8 cellular contexts compared by ENCODE assay signal in genomic region chr15:78149805-78150751, GRCh38. TPM values are rescaled to one million over a fixed set of nuclear protein-coding genes. Genes with fewer than 3 reads are reported as not detected.
DNase-seq lines count a peak whose midpoint lies in the region; ATAC-seq, FAIRE-seq and TF ChIP-seq lines count a peak whose summit lies in the region.

No MANE protein-coding gene starts in this region.

- H3K4me2 ChIP-seq in HCT116 (ENCODE audit: low read length) (peak overlapping the region; percentile 89), OCI-LY3 (ENCODE audit: low read length) (peak overlapping the region; percentile 90)

- TF ChIP-seq POLR2A in HCT116 (IDR thresholded peaks at IDR 0.05; ENCODE audit: borderline replicate concordance, extremely low read depth, insufficient read depth, insufficient read length): no peak

- H3K79me2 ChIP-seq in HCT116 (ENCODE audit: insufficient read depth, low read length) (peaks cover 52% of the 10 kb centered on the region), OCI-LY3 (ENCODE audit: low read length) (peaks cover 58% of the 10 kb centered on the region)

- FAIRE-seq in GM19239 (lab: Jason Lieb, UNC): no peak

- DNase-seq in DMS53 (lab: John Stamatoyannopoulos, UW): peak; percentile 69
- DNase-seq in HCT116 (ENCODE audit: low read depth, low spot score): no peak
- no peak for DNase-seq in effector memory CD4-positive, alpha-beta T cell
- DNase-seq in HCEC 1CT: no peak
- no peak for DNase-seq in effector CD4-positive, alpha-beta T cell
- DNase-seq in GM19239 (ENCODE audit: insufficient read length, low spot score): no peak

- intact Hi-C loops in HCT116 (cut with micrococcal nuclease): no loop called here

- H3K4me1 ChIP-seq in HCT116 (ENCODE audit: control insufficient read depth in 1 of 2, insufficient read depth in 2 of 2, low read length in 2 of 2) (peaks cover 4 to 36% of the 10 kb centered on the region in 2 experiments; a peak in 3 of 4 replicates), OCI-LY3 (ENCODE audit: low read length) (peaks cover 33% of the 10 kb centered on the region), muscle layer of colon (ENCODE audit: insufficient read depth, low read length) (peaks cover 28% of the 10 kb centered on the region)
- peaks cover 14% of the 10 kb centered on the region for H3K4me1 ChIP-seq in effector memory CD4-positive, alpha-beta T cell (ENCODE audit: control insufficient read depth, insufficient read depth, low read length, poor library complexity, severe bottlenecking)

- BruUV-seq in HCT116 (replicated peaks; lab: Mats Ljungman, UMichigan): no TSS peak

- RAD21 ChIA-PET in HCT116 (lab: Charles Lee; ENCODE audit: low non-redundant PET in 1 of 2, low total read pairs in 2 of 2, uncharacterized antibody in 2 of 2, unreplicated experiment in 2 of 2): no interaction called here

- no peaks in the 10 kb centered on the region for H4K20me1 ChIP-seq in HCT116 (ENCODE audit: insufficient read depth)
- H4K20me1 ChIP-seq in OCI-LY3 (ENCODE audit: insufficient read depth, low read length): peaks cover 26% of the 10 kb centered on the region

- TF ChIP-seq CTCF in HCT116 (IDR thresholded peaks at IDR 0.05 in 2 of 3, conservative IDR thresholded peaks at IDR 0.05 in 1 of 3; ENCODE audit: borderline replicate concordance in 1 of 3, insufficient read depth in 1 of 3, low read depth in 2 of 3, low read length in 2 of 3) (no peak), OCI-LY3 (IDR thresholded peaks at IDR 0.05; ENCODE audit: low read depth, low read length) (no peak)

- H3K27me3 ChIP-seq in HCT116 (ENCODE audit: insufficient read depth, low read length): no peaks in the 10 kb centered on the region
- no peaks in the 10 kb centered on the region for H3K27me3 ChIP-seq in OCI-LY3 (ENCODE audit: low read depth, low read length)
- no peaks in the 10 kb centered on the region for H3K27me3 ChIP-seq in effector memory CD4-positive, alpha-beta T cell (replicated peaks; ENCODE audit: control insufficient read depth, insufficient read depth, low read length, poor library complexity, severe bottlenecking)
- H3K27me3 ChIP-seq in muscle layer of colon (ENCODE audit: control insufficient read depth in 1 of 2, insufficient read depth in 2 of 2, low read length in 2 of 2): no peaks in the 10 kb centered on the region

- POLR2A ChIA-PET in HCT116 (lab: Charles Lee): interaction anchor here (0.9 kb wide), 1 partner anchor 415 kb away, joined by 4 read pairs; the partner anchor contains the start of gene CHRNA5

- H3K9me2 ChIP-seq in HCT116 (ENCODE audit: insufficient read depth): no peaks in the 10 kb centered on the region

- H3K27ac ChIP-seq in HCT116 (ENCODE audit: low read depth, low read length) (peak overlapping the region; percentile 74), OCI-LY3 (ENCODE audit: low read length) (peak overlapping the region; percentile 43), muscle layer of colon (ENCODE audit: low read depth, low read length) (peak overlapping the region; percentile 77)
- H3K27ac ChIP-seq in effector memory CD4-positive, alpha-beta T cell (ENCODE audit: insufficient read depth, low read length, poor library complexity, severe bottlenecking): peak overlapping the region; percentile 66

- CTCF ChIA-PET in HCT116 (lab: Charles Lee): interaction anchor here (0.7 kb wide), 1 partner anchor 240 kb away, joined by 3 read pairs; no protein-coding TSS in a partner anchor

- H3K9me3 ChIP-seq in HCT116 (ENCODE audit: control insufficient read depth in 1 of 2, insufficient read depth in 1 of 2, low read depth in 1 of 2, low read length in 2 of 2): no peaks in the 10 kb centered on the region
- H3K9me3 ChIP-seq in OCI-LY3 (ENCODE audit: insufficient read depth, low read length): no peaks in the 10 kb centered on the region
- no peaks in the 10 kb centered on the region for H3K9me3 ChIP-seq in effector memory CD4-positive, alpha-beta T cell (ENCODE audit: control insufficient read depth, low read length)
- no peaks in the 10 kb centered on the region for H3K9me3 ChIP-seq in muscle layer of colon (ENCODE audit: low read length)

- H3K4me3 ChIP-seq in HCT116 (replicated peaks in 1 of 2; ENCODE audit: low read depth in 1 of 2, low read length in 2 of 2) (peak overlapping the region; percentile 77 to 81), OCI-LY3 (ENCODE audit: low read length) (peak overlapping the region; percentile 89), muscle layer of colon (ENCODE audit: low read depth in 1 of 2, low read length in 2 of 2) (peak overlapping the region; percentile 67 to 81)
- peak overlapping the region; percentile 52 for H3K4me3 ChIP-seq in effector memory CD4-positive, alpha-beta T cell (ENCODE audit: insufficient read depth, low read depth, low read length, poor library complexity, severe bottlenecking)

- H3K36me3 ChIP-seq in HCT116 (ENCODE audit: control insufficient read depth in 1 of 2, insufficient read depth in 2 of 2, low read length in 2 of 2) (no peaks in the 10 kb centered on the region), OCI-LY3 (replicated peaks; ENCODE audit: low read depth, low read length) (peaks cover 31% of the 10 kb centered on the region), muscle layer of colon (ENCODE audit: insufficient read depth, low read length) (peaks cover 5% of the 10 kb centered on the region)
- H3K36me3 ChIP-seq in effector memory CD4-positive, alpha-beta T cell (ENCODE audit: control insufficient read depth, insufficient read depth, low read length): peaks cover 6% of the 10 kb centered on the region

- TF ChIP-seq RAD21 in HCT116 (IDR thresholded peaks at IDR 0.05; ENCODE audit: low read depth): no peak

- ATAC-seq in HCT116: no peak

- H3K9ac ChIP-seq in HCT116 (ENCODE audit: low read length) (peak overlapping the region; percentile 78), OCI-LY3 (ENCODE audit: low read length) (peak overlapping the region; percentile 88), muscle layer of colon (ENCODE audit: low read length) (peak overlapping the region; percentile 53)

- H2AFZ ChIP-seq in HCT116 (ENCODE audit: low read depth, low read length, poor library complexity, severe bottlenecking) (no peak overlapping the region), OCI-LY3 (ENCODE audit: low read depth, low read length) (no peak overlapping the region)

TF ChIP-seq in HCT116, 20 proteins besides CTCF, POLR2A, EP300 and RAD21:
- TF ChIP-seq ZBTB33 (IDR thresholded peaks at IDR 0.05; ENCODE audit: extremely low read depth, insufficient replicate concordance, low read length) (no peak), ZFX (IDR thresholded peaks at IDR 0.05) (peak; percentile 64), SRF (IDR thresholded peaks at IDR 0.05; ENCODE audit: low read depth) (no peak)

RNA-seq across cellular contexts. Expression of gene IDH3A, which starts 0.9 kb away (rescaled TPM):
- total RNA-seq in HCT116 (2021; ENCODE audit: unreplicated experiment): 115 TPM
- 47.2 and 67.9 TPM in 2 replicates for polyA plus RNA-seq in HCT116 (2012)

RNA-seq across cellular contexts. Expression of gene CIB2, which starts 18.8 kb away (rescaled TPM):
- 17.3 TPM for total RNA-seq in HCT116 (2021; ENCODE audit: unreplicated experiment)
- 24.6 and 27.5 TPM in 2 replicates for polyA plus RNA-seq in HCT116 (2012)

RNA-seq across cellular contexts. Expression of gene SH2D7, which starts 57.7 kb away (rescaled TPM):
- not detected for total RNA-seq in HCT116 (2021; ENCODE audit: unreplicated experiment)
- 0.04 and 0.12 TPM in 2 replicates for polyA plus RNA-seq in HCT116 (2012)
